1 cellular context compared by ENCODE assay signal in the genomic region with DNA sequence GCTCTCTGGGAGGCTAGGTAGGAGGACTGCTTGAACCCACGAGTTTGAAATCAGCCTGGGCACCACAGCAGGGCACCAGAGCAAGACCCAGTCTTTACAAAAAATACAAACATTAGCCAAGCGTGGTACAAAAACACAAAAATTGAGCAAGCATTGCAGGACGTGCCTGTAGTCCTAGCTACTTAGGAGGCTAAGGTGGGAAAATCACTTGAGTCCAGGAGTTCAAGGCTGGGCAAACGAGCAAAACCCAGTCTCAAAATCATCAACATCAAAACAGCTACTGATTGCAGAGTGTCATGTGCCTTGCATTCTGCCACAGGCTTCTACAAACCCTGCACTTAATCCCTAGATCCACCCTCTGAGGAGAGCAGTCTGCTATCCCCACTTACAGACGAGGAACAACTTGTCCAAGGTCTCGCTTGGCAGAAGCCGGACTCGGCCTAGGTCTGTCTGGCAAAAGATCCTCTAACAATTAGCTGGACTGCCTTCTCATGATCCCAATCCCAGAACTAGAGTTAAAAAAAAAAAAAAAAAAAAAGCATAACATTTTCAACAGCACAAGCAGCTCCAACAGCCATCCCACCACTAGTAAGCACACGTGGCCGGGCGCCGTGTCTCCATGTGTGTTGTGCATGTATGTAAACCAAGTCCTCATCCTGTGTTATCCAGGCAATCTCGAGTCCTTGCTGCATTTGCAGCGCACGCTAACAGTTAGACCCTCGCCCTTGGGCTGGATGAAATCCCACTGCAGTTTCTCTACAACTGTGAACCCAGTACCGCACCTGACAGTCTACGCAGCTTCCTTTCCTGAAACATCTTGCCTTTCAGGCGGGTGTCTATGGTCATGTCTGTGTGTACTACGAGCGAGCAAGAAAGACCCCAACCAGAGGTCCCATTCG.
TF ChIP-seq lines count a peak whose summit lies in the region.

No MANE protein-coding gene starts in this region.

TF ChIP-seq in HepG2, 621 proteins besides CTCF, POLR2A, EP300 and RAD21 (continued from another document and continues in another):
- TF ChIP-seq, protein P1, sequence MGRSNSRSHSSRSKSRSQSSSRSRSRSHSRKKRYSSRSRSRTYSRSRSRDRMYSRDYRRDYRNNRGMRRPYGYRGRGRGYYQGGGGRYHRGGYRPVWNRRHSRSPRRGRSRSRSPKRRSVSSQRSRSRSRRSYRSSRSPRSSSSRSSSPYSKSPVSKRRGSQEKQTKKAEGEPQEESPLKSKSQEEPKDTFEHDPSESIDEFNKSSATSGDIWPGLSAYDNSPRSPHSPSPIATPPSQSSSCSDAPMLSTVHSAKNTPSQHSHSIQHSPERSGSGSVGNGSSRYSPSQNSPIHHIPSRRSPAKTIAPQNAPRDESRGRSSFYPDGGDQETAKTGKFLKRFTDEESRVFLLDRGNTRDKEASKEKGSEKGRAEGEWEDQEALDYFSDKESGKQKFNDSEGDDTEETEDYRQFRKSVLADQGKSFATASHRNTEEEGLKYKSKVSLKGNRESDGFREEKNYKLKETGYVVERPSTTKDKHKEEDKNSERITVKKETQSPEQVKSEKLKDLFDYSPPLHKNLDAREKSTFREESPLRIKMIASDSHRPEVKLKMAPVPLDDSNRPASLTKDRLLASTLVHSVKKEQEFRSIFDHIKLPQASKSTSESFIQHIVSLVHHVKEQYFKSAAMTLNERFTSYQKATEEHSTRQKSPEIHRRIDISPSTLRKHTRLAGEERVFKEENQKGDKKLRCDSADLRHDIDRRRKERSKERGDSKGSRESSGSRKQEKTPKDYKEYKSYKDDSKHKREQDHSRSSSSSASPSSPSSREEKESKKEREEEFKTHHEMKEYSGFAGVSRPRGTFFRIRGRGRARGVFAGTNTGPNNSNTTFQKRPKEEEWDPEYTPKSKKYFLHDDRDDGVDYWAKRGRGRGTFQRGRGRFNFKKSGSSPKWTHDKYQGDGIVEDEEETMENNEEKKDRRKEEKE (IDR thresholded peaks at IDR 0.05) = no peak
- TF ChIP-seq ZNF577 (CRISPR knock-in tag; IDR thresholded peaks at IDR 0.05; ENCODE audit: borderline replicate concordance, low read depth) (no peak), ZNF615 (CRISPR knock-in tag; IDR thresholded peaks at IDR 0.05; ENCODE audit: borderline replicate concordance) (no peak), ZNF3 (CRISPR knock-in tag; IDR thresholded peaks at IDR 0.05) (no peak), ZNF605 (CRISPR knock-in tag; IDR thresholded peaks at IDR 0.05) (no peak), PHF21A (CRISPR knock-in tag; IDR thresholded peaks at IDR 0.05) (0 out of 2 replicates have a peak, but pooled peaks have one; percentile 54), NPAS2 (CRISPR knock-in tag; IDR thresholded peaks at IDR 0.05; ENCODE audit: borderline replicate concordance) (no peak), PCBP1 (IDR thresholded peaks at IDR 0.05; ENCODE audit: borderline replicate concordance, low read depth, low read length) (no peak), SIX4 (CRISPR knock-in tag; IDR thresholded peaks at IDR 0.05) (no peak), ZNF703 (CRISPR knock-in tag; IDR thresholded peaks at IDR 0.05; ENCODE audit: borderline replicate concordance) (no peak), KMT2B (CRISPR knock-in tag; IDR thresholded peaks at IDR 0.05) (no peak; the same call in 1 of the 2 replicates), ZNF451 (CRISPR knock-in tag; IDR thresholded peaks at IDR 0.05) (no peak), MEIS2 (CRISPR knock-in tag; IDR thresholded peaks at IDR 0.05) (no peak), KLF6 (CRISPR knock-in tag; IDR thresholded peaks at IDR 0.05) (no peak), SRSF4 (IDR thresholded peaks at IDR 0.05; ENCODE audit: low read depth, low read length, poor library complexity, severe bottlenecking) (no peak), KDM6A (CRISPR knock-in tag; IDR thresholded peaks at IDR 0.05; ENCODE audit: low read depth) (no peak), MTA3 (CRISPR knock-in tag; IDR thresholded peaks at IDR 0.05) (no peak)
- TF ChIP-seq, protein P2, sequence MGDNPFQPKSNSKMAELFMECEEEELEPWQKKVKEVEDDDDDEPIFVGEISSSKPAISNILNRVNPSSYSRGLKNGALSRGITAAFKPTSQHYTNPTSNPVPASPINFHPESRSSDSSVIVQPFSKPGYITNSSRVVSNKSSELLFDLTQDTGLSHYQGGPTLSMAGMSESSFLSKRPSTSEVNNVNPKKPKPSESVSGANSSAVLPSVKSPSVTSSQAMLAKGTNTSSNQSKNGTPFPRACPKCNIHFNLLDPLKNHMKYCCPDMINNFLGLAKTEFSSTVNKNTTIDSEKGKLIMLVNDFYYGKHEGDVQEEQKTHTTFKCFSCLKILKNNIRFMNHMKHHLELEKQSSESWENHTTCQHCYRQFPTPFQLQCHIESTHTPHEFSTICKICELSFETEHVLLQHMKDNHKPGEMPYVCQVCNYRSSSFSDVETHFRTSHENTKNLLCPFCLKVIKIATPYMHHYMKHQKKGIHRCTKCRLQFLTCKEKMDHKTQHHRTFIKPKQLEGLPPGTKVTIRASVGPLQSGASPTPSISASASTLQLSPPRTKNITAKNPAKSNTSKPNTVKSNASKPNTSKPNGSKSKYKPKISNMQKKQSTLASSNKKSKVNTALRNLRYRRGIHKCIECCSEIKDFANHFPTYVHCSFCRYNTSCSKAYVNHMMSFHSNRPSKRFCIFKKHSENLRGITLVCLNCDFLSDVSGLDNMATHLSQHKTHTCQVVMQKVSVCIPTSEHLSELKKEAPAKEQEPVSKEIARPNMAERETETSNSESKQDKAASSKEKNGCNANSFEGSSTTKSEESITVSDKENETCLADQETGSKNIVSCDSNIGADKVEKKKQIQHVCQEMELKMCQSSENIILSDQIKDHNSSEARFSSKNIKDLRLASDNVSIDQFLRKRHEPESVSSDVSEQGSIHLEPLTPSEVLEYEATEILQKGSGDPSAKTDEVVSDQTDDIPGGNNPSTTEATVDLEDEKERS (CRISPR knock-in tag; IDR thresholded peaks at IDR 0.05) = no peak
- TF ChIP-seq, protein P3, sequence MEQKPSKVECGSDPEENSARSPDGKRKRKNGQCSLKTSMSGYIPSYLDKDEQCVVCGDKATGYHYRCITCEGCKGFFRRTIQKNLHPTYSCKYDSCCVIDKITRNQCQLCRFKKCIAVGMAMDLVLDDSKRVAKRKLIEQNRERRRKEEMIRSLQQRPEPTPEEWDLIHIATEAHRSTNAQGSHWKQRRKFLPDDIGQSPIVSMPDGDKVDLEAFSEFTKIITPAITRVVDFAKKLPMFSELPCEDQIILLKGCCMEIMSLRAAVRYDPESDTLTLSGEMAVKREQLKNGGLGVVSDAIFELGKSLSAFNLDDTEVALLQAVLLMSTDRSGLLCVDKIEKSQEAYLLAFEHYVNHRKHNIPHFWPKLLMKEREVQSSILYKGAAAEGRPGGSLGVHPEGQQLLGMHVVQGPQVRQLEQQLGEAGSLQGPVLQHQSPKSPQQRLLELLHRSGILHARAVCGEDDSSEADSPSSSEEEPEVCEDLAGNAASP (CRISPR knock-in tag; IDR thresholded peaks at IDR 0.05; ENCODE audit: borderline replicate concordance) = 0 out of 2 replicates have a peak, but pooled peaks have one; percentile 26
- TF ChIP-seq, protein P4, sequence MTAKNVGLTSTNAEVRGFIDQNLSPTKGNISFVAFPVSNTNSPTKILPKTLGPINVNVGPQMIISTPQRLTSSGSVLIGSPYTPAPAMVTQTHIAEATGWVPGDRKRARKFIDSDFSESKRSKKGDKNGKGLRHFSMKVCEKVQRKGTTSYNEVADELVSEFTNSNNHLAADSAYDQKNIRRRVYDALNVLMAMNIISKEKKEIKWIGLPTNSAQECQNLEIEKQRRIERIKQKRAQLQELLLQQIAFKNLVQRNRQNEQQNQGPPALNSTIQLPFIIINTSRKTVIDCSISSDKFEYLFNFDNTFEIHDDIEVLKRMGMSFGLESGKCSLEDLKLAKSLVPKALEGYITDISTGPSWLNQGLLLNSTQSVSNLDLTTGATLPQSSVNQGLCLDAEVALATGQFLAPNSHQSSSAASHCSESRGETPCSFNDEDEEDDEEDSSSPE (CRISPR knock-in tag; IDR thresholded peaks at IDR 0.05) = peak; percentile 43; the same call in 1 of the 2 replicates
- TF ChIP-seq, protein P5, sequence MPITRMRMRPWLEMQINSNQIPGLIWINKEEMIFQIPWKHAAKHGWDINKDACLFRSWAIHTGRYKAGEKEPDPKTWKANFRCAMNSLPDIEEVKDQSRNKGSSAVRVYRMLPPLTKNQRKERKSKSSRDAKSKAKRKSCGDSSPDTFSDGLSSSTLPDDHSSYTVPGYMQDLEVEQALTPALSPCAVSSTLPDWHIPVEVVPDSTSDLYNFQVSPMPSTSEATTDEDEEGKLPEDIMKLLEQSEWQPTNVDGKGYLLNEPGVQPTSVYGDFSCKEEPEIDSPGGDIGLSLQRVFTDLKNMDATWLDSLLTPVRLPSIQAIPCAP (CRISPR knock-in tag; IDR thresholded peaks at IDR 0.05; ENCODE audit: low read depth) = no peak
- TF ChIP-seq, protein P6, sequence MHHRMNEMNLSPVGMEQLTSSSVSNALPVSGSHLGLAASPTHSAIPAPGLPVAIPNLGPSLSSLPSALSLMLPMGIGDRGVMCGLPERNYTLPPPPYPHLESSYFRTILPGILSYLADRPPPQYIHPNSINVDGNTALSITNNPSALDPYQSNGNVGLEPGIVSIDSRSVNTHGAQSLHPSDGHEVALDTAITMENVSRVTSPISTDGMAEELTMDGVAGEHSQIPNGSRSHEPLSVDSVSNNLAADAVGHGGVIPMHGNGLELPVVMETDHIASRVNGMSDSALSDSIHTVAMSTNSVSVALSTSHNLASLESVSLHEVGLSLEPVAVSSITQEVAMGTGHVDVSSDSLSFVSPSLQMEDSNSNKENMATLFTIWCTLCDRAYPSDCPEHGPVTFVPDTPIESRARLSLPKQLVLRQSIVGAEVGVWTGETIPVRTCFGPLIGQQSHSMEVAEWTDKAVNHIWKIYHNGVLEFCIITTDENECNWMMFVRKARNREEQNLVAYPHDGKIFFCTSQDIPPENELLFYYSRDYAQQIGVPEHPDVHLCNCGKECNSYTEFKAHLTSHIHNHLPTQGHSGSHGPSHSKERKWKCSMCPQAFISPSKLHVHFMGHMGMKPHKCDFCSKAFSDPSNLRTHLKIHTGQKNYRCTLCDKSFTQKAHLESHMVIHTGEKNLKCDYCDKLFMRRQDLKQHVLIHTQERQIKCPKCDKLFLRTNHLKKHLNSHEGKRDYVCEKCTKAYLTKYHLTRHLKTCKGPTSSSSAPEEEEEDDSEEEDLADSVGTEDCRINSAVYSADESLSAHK (CRISPR knock-in tag; IDR thresholded peaks at IDR 0.05; ENCODE audit: borderline replicate concordance) = no peak
- TF ChIP-seq, protein P7, sequence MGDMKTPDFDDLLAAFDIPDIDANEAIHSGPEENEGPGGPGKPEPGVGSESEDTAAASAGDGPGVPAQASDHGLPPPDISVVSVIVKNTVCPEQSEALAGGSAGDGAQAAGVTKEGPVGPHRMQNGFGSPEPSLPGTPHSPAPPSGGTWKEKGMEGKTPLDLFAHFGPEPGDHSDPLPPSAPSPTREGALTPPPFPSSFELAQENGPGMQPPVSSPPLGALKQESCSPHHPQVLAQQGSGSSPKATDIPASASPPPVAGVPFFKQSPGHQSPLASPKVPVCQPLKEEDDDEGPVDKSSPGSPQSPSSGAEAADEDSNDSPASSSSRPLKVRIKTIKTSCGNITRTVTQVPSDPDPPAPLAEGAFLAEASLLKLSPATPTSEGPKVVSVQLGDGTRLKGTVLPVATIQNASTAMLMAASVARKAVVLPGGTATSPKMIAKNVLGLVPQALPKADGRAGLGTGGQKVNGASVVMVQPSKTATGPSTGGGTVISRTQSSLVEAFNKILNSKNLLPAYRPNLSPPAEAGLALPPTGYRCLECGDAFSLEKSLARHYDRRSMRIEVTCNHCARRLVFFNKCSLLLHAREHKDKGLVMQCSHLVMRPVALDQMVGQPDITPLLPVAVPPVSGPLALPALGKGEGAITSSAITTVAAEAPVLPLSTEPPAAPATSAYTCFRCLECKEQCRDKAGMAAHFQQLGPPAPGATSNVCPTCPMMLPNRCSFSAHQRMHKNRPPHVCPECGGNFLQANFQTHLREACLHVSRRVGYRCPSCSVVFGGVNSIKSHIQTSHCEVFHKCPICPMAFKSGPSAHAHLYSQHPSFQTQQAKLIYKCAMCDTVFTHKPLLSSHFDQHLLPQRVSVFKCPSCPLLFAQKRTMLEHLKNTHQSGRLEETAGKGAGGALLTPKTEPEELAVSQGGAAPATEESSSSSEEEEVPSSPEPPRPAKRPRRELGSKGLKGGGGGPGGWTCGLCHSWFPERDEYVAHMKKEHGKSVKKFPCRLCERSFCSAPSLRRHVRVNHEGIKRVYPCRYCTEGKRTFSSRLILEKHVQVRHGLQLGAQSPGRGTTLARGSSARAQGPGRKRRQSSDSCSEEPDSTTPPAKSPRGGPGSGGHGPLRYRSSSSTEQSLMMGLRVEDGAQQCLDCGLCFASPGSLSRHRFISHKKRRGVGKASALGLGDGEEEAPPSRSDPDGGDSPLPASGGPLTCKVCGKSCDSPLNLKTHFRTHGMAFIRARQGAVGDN (CRISPR knock-in tag; IDR thresholded peaks at IDR 0.05) = no peak
- TF ChIP-seq, protein P8, sequence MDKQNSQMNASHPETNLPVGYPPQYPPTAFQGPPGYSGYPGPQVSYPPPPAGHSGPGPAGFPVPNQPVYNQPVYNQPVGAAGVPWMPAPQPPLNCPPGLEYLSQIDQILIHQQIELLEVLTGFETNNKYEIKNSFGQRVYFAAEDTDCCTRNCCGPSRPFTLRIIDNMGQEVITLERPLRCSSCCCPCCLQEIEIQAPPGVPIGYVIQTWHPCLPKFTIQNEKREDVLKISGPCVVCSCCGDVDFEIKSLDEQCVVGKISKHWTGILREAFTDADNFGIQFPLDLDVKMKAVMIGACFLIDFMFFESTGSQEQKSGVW (CRISPR knock-in tag; IDR thresholded peaks at IDR 0.05; ENCODE audit: borderline replicate concordance) = no peak
- TF ChIP-seq, protein P9, sequence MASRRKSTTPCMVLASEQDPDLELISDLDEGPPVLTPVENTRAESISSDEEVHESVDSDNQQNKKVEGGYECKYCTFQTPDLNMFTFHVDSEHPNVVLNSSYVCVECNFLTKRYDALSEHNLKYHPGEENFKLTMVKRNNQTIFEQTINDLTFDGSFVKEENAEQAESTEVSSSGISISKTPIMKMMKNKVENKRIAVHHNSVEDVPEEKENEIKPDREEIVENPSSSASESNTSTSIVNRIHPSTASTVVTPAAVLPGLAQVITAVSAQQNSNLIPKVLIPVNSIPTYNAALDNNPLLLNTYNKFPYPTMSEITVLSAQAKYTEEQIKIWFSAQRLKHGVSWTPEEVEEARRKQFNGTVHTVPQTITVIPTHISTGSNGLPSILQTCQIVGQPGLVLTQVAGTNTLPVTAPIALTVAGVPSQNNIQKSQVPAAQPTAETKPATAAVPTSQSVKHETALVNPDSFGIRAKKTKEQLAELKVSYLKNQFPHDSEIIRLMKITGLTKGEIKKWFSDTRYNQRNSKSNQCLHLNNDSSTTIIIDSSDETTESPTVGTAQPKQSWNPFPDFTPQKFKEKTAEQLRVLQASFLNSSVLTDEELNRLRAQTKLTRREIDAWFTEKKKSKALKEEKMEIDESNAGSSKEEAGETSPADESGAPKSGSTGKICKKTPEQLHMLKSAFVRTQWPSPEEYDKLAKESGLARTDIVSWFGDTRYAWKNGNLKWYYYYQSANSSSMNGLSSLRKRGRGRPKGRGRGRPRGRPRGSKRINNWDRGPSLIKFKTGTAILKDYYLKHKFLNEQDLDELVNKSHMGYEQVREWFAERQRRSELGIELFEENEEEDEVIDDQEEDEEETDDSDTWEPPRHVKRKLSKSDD (CRISPR knock-in tag; IDR thresholded peaks at IDR 0.05; ENCODE audit: low read depth) = no peak
- TF ChIP-seq, protein P10, sequence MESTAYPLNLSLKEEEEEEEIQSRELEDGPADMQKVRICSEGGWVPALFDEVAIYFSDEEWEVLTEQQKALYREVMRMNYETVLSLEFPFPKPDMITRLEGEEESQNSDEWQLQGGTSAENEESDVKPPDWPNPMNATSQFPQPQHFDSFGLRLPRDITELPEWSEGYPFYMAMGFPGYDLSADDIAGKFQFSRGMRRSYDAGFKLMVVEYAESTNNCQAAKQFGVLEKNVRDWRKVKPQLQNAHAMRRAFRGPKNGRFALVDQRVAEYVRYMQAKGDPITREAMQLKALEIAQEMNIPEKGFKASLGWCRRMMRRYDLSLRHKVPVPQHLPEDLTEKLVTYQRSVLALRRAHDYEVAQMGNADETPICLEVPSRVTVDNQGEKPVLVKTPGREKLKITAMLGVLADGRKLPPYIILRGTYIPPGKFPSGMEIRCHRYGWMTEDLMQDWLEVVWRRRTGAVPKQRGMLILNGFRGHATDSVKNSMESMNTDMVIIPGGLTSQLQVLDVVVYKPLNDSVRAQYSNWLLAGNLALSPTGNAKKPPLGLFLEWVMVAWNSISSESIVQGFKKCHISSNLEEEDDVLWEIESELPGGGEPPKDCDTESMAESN (CRISPR knock-in tag; conservative IDR thresholded peaks at IDR 0.05) = no peak
